ENCODE assay signal across 1 cellular context in the genomic region with DNA sequence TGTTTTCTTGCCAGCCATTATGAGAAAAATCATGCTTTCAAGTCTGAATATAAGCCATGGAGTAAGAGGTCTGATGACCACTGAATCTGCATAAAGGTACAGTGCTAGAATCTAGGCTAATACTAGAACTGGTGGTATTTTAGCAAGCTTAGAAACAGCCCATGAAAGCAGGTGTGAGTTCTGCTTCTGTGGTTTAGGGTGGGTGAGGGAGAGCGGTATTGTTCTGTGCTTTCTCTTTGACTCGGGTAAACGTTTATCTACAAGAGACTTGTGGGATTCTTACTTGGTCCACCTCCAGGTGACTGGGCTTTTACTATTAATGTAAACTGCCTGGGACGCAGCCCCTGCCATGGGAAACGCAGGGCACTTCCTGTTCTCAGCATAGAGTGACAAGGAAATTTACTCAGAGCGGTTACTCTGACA.
TF ChIP-seq lines count a peak whose summit lies in the region.

No MANE protein-coding gene starts in this region.

TF ChIP-seq in GM12878, 131 proteins besides CTCF, POLR2A, EP300 and RAD21 (continued from another document and continues in another):
- TF ChIP-seq TAF1 (IDR thresholded peaks at IDR 0.05; ENCODE audit: borderline replicate concordance, low read depth, low read length) (no peak), ZNF207 (IDR thresholded peaks at IDR 0.05; ENCODE audit: borderline replicate concordance) (no peak; the same call in 1 of the 2 replicates), CEBPB (IDR thresholded peaks at IDR 0.05; ENCODE audit: borderline replicate concordance in 1 of 2, low read depth in 2 of 2, low read length in 2 of 2) (no peak), ZNF217 (IDR thresholded peaks at IDR 0.05) (peak; percentile 83), SREBF1 (IDR thresholded peaks at IDR 0.05; ENCODE audit: low read length) (peak; percentile 45; the same call in 1 of the 2 replicates), JUND (IDR thresholded peaks at IDR 0.05; ENCODE audit: low read depth, low read length) (no peak), SMARCA5 (IDR thresholded peaks at IDR 0.05) (no peak), CHD2 (IDR thresholded peaks at IDR 0.05; ENCODE audit: borderline replicate concordance, low read depth, low read length) (peak; percentile 46; the same call in 1 of the 2 replicates), DPF2 (IDR thresholded peaks at IDR 0.05) (no peak; the same call in 1 of the 2 replicates), HDAC2 (IDR thresholded peaks at IDR 0.05) (no peak), ATF7 (IDR thresholded peaks at IDR 0.05; ENCODE audit: low read depth) (peak; percentile 79), GABPA (IDR thresholded peaks at IDR 0.05; ENCODE audit: low read depth) (no peak), SMAD1 (IDR thresholded peaks at IDR 0.05; ENCODE audit: low read depth, partially characterized antibody) (peak; percentile 80), TCF7 (IDR thresholded peaks at IDR 0.05; ENCODE audit: borderline replicate concordance) (no peak; the same call in 1 of the 2 replicates), EGR1 (IDR thresholded peaks at IDR 0.05; ENCODE audit: borderline replicate concordance in 1 of 2, low read depth in 2 of 2, low read length in 2 of 2) (0 out of 3 replicates have a peak, but pooled peaks of 1 of the 2 experiments have one; percentile 12), TCF3 (IDR thresholded peaks at IDR 0.05; ENCODE audit: borderline replicate concordance, insufficient read depth, low read depth, low read length) (0 out of 2 replicates have a peak, but pooled peaks have one; percentile 69), SREBF2 (IDR thresholded peaks at IDR 0.05; ENCODE audit: low read length) (no peak), FOXK2 (IDR thresholded peaks at IDR 0.05) (no peak; the same call in 1 of the 2 replicates), SPI1 (IDR thresholded peaks at IDR 0.05; ENCODE audit: borderline replicate concordance, insufficient read depth, low read depth, low read length) (peak; percentile 79), ZZZ3 (IDR thresholded peaks at IDR 0.05; ENCODE audit: control insufficient read depth, insufficient read length, low read depth) (no peak)
- TF ChIP-seq, protein P1, sequence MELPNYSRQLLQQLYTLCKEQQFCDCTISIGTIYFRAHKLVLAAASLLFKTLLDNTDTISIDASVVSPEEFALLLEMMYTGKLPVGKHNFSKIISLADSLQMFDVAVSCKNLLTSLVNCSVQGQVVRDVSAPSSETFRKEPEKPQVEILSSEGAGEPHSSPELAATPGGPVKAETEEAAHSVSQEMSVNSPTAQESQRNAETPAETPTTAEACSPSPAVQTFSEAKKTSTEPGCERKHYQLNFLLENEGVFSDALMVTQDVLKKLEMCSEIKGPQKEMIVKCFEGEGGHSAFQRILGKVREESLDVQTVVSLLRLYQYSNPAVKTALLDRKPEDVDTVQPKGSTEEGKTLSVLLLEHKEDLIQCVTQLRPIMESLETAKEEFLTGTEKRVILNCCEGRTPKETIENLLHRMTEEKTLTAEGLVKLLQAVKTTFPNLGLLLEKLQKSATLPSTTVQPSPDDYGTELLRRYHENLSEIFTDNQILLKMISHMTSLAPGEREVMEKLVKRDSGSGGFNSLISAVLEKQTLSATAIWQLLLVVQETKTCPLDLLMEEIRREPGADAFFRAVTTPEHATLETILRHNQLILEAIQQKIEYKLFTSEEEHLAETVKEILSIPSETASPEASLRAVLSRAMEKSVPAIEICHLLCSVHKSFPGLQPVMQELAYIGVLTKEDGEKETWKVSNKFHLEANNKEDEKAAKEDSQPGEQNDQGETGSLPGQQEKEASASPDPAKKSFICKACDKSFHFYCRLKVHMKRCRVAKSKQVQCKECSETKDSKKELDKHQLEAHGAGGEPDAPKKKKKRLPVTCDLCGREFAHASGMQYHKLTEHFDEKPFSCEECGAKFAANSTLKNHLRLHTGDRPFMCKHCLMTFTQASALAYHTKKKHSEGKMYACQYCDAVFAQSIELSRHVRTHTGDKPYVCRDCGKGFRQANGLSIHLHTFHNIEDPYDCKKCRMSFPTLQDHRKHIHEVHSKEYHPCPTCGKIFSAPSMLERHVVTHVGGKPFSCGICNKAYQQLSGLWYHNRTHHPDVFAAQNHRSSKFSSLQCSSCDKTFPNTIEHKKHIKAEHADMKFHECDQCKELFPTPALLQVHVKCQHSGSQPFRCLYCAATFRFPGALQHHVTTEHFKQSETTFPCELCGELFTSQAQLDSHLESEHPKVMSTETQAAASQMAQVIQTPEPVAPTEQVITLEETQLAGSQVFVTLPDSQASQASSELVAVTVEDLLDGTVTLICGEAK (IDR thresholded peaks at IDR 0.05; ENCODE audit: borderline replicate concordance), result no peak
- TF ChIP-seq, protein P2, sequence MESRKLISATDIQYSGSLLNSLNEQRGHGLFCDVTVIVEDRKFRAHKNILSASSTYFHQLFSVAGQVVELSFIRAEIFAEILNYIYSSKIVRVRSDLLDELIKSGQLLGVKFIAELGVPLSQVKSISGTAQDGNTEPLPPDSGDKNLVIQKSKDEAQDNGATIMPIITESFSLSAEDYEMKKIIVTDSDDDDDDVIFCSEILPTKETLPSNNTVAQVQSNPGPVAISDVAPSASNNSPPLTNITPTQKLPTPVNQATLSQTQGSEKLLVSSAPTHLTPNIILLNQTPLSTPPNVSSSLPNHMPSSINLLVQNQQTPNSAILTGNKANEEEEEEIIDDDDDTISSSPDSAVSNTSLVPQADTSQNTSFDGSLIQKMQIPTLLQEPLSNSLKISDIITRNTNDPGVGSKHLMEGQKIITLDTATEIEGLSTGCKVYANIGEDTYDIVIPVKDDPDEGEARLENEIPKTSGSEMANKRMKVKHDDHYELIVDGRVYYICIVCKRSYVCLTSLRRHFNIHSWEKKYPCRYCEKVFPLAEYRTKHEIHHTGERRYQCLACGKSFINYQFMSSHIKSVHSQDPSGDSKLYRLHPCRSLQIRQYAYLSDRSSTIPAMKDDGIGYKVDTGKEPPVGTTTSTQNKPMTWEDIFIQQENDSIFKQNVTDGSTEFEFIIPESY (IDR thresholded peaks at IDR 0.05), result no peak
- TF ChIP-seq, protein P3, sequence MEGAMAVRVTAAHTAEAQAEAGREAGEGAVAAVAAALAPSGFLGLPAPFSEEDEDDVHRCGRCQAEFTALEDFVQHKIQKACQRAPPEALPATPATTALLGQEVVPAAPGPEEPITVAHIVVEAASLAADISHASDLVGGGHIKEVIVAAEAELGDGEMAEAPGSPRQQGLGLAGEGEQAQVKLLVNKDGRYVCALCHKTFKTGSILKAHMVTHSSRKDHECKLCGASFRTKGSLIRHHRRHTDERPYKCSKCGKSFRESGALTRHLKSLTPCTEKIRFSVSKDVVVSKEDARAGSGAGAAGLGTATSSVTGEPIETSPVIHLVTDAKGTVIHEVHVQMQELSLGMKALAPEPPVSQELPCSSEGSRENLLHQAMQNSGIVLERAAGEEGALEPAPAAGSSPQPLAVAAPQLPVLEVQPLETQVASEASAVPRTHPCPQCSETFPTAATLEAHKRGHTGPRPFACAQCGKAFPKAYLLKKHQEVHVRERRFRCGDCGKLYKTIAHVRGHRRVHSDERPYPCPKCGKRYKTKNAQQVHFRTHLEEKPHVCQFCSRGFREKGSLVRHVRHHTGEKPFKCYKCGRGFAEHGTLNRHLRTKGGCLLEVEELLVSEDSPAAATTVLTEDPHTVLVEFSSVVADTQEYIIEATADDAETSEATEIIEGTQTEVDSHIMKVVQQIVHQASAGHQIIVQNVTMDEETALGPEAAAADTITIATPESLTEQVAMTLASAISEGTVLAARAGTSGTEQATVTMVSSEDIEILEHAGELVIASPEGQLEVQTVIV (IDR thresholded peaks at IDR 0.05; ENCODE audit: borderline replicate concordance, partially characterized antibody), result no peak
- TF ChIP-seq, protein P4, sequence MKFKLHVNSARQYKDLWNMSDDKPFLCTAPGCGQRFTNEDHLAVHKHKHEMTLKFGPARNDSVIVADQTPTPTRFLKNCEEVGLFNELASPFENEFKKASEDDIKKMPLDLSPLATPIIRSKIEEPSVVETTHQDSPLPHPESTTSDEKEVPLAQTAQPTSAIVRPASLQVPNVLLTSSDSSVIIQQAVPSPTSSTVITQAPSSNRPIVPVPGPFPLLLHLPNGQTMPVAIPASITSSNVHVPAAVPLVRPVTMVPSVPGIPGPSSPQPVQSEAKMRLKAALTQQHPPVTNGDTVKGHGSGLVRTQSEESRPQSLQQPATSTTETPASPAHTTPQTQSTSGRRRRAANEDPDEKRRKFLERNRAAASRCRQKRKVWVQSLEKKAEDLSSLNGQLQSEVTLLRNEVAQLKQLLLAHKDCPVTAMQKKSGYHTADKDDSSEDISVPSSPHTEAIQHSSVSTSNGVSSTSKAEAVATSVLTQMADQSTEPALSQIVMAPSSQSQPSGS (IDR thresholded peaks at IDR 0.05; ENCODE audit: low read length), result peak; percentile 87
- TF ChIP-seq, protein P5, sequence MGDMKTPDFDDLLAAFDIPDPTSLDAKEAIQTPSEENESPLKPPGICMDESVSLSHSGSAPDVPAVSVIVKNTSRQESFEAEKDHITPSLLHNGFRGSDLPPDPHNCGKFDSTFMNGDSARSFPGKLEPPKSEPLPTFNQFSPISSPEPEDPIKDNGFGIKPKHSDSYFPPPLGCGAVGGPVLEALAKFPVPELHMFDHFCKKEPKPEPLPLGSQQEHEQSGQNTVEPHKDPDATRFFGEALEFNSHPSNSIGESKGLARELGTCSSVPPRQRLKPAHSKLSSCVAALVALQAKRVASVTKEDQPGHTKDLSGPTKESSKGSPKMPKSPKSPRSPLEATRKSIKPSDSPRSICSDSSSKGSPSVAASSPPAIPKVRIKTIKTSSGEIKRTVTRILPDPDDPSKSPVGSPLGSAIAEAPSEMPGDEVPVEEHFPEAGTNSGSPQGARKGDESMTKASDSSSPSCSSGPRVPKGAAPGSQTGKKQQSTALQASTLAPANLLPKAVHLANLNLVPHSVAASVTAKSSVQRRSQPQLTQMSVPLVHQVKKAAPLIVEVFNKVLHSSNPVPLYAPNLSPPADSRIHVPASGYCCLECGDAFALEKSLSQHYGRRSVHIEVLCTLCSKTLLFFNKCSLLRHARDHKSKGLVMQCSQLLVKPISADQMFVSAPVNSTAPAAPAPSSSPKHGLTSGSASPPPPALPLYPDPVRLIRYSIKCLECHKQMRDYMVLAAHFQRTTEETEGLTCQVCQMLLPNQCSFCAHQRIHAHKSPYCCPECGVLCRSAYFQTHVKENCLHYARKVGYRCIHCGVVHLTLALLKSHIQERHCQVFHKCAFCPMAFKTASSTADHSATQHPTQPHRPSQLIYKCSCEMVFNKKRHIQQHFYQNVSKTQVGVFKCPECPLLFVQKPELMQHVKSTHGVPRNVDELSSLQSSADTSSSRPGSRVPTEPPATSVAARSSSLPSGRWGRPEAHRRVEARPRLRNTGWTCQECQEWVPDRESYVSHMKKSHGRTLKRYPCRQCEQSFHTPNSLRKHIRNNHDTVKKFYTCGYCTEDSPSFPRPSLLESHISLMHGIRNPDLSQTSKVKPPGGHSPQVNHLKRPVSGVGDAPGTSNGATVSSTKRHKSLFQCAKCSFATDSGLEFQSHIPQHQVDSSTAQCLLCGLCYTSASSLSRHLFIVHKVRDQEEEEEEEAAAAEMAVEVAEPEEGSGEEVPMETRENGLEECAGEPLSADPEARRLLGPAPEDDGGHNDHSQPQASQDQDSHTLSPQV (IDR thresholded peaks at IDR 0.05), result peak; percentile 64; the same call in 1 of the 2 replicates
- TF ChIP-seq, protein P6, sequence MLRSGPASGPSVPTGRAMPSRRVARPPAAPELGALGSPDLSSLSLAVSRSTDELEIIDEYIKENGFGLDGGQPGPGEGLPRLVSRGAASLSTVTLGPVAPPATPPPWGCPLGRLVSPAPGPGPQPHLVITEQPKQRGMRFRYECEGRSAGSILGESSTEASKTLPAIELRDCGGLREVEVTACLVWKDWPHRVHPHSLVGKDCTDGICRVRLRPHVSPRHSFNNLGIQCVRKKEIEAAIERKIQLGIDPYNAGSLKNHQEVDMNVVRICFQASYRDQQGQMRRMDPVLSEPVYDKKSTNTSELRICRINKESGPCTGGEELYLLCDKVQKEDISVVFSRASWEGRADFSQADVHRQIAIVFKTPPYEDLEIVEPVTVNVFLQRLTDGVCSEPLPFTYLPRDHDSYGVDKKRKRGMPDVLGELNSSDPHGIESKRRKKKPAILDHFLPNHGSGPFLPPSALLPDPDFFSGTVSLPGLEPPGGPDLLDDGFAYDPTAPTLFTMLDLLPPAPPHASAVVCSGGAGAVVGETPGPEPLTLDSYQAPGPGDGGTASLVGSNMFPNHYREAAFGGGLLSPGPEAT (IDR thresholded peaks at IDR 0.05; ENCODE audit: low read depth), result peak; percentile 60; the same call in 1 of the 2 replicates
- TF ChIP-seq, protein P7, sequence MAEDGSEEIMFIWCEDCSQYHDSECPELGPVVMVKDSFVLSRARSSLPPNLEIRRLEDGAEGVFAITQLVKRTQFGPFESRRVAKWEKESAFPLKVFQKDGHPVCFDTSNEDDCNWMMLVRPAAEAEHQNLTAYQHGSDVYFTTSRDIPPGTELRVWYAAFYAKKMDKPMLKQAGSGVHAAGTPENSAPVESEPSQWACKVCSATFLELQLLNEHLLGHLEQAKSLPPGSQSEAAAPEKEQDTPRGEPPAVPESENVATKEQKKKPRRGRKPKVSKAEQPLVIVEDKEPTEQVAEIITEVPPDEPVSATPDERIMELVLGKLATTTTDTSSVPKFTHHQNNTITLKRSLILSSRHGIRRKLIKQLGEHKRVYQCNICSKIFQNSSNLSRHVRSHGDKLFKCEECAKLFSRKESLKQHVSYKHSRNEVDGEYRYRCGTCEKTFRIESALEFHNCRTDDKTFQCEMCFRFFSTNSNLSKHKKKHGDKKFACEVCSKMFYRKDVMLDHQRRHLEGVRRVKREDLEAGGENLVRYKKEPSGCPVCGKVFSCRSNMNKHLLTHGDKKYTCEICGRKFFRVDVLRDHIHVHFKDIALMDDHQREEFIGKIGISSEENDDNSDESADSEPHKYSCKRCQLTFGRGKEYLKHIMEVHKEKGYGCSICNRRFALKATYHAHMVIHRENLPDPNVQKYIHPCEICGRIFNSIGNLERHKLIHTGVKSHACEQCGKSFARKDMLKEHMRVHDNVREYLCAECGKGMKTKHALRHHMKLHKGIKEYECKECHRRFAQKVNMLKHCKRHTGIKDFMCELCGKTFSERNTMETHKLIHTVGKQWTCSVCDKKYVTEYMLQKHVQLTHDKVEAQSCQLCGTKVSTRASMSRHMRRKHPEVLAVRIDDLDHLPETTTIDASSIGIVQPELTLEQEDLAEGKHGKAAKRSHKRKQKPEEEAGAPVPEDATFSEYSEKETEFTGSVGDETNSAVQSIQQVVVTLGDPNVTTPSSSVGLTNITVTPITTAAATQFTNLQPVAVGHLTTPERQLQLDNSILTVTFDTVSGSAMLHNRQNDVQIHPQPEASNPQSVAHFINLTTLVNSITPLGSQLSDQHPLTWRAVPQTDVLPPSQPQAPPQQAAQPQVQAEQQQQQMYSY (CRISPR knock-in tag; IDR thresholded peaks at IDR 0.05), result no peak
- TF ChIP-seq, protein P8, sequence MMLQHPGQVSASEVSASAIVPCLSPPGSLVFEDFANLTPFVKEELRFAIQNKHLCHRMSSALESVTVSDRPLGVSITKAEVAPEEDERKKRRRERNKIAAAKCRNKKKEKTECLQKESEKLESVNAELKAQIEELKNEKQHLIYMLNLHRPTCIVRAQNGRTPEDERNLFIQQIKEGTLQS (IDR thresholded peaks at IDR 0.05; ENCODE audit: borderline replicate concordance, extremely low read depth, low read depth, low read length), result no peak
